10 cellular contexts compared by ENCODE assay signal in genomic region chr7:44583145-44583544, GRCh38. TPM values are rescaled to one million over a fixed set of nuclear protein-coding genes. Genes with fewer than 3 reads are reported as not detected.
DNase-seq lines count a peak whose midpoint lies in the region; ATAC-seq, FAIRE-seq and TF ChIP-seq lines count a peak whose summit lies in the region.
"Had no signal": no experiment of that assay in that cellular context is flagged by ENCODE, and none has a peak within 500 bp of the region (broad histone marks: within the 10 kb centered on the region; RNA-seq: fewer than 3 reads in every experiment).

No MANE protein-coding gene starts in this region.

- H3K27ac ChIP-seq in K562 (ENCODE audit: extremely low read depth, low read depth, low read length) (no peak overlapping the region; the same call in 2 of the 3 replicates), lower lobe of right lung (peak overlapping the region; percentile 99), tibial artery (peak overlapping the region; percentile 90 to 96)

- ATAC-seq in K562 (no peak), lower lobe of right lung (no peak), HG03378 (IDR thresholded peaks at IDR 0.05; ENCODE audit: unreplicated experiment) (no peak)

- peak overlapping the region; percentile 87 for H3K27ac Mint-ChIP-seq in activated naive CD4-positive, alpha-beta T cell treated with anti-CD3 and anti-CD28 coated beads for 36 hours

- CTCF ChIA-PET in activated naive CD4-positive, alpha-beta T cell treated with anti-CD3 and anti-CD28 coated beads for 36 hours (lab: Charles Lee), result interaction anchor here (0.7 kb wide), 1 partner anchor 275 kb away, joined by 3 read pairs; no protein-coding TSS in a partner anchor
- CTCF ChIA-PET in K562 (lab: Yijun Ruan, JAX; ENCODE audit: low intra/inter-chr PET ratio), result no interaction called here

- no peak for TF ChIP-seq EP300 in K562 (IDR thresholded peaks at IDR 0.05; ENCODE audit: low read length)

- H3K36me3 Mint-ChIP-seq in activated naive CD4-positive, alpha-beta T cell treated with anti-CD3 and anti-CD28 coated beads for 36 hours (ENCODE audit: low read depth), result peaks cover 27% of the 10 kb centered on the region

- H3K27me3 ChIP-seq in K562 (ENCODE audit: control insufficient read depth in 2 of 2, insufficient read depth in 2 of 2, low read length in 2 of 2) (no peaks in the 10 kb centered on the region), lower lobe of right lung (ENCODE audit: low read depth) (no peaks in the 10 kb centered on the region), tibial artery (no peaks in the 10 kb centered on the region)

- BruUV-seq in K562 (replicated peaks; lab: Mats Ljungman, UMichigan), result no TSS peak

- TF ChIP-seq RAD21 in K562 (CRISPR knock-in tag; conservative IDR thresholded peaks at IDR 0.05 in 1 of 2, IDR thresholded peaks at IDR 0.05 in 1 of 2), result no peak

- H3K4me3 ChIP-seq in K562 (peak overlapping the region; percentile 81), lower lobe of right lung (peak overlapping the region; percentile 80), tibial artery (peak overlapping the region; percentile 70 to 83)

- no peak for TF ChIP-seq CTCF in K562 (IDR thresholded peaks at IDR 0.05 in 2 of 3, conservative IDR thresholded peaks at IDR 0.05 in 1 of 3; ENCODE audit: insufficient read depth in 2 of 3, low read depth in 1 of 3, low read length in 3 of 3)
- no peak for TF ChIP-seq CTCF in lower lobe of right lung (IDR thresholded peaks at IDR 0.05)
- no peak for TF ChIP-seq CTCF in tibial artery (IDR thresholded peaks at IDR 0.05)

- H2AFZ ChIP-seq in K562 (ENCODE audit: low read depth, low read length), result peak overlapping the region; percentile 98

- FAIRE-seq in K562 (lab: Jason Lieb, UNC), result no peak

- TF ChIP-seq POLR2A in K562 (conservative IDR thresholded peaks at IDR 0.05), result no peak

- H3K9ac ChIP-seq in K562 (ENCODE audit: insufficient read depth in 1 of 2, low read depth in 2 of 2, low read length in 2 of 2), result peak overlapping the region; percentile 85 to 96; a peak in 3 of 4 replicates

- no peak for DNase-seq in activated naive CD4-positive, alpha-beta T cell treated with anti-CD3 and anti-CD28 coated beads for 36 hours
- no peak for DNase-seq in activated naive CD4-positive, alpha-beta T cell treated with Interleukin-2 at 50 U/mL for 16 hours
- DNase-seq in K562 (ENCODE audit: extremely low read depth in 1 of 4, low spot score in 3 of 4), result no peak
- no peak for DNase-seq in lower lobe of right lung
- no peak for DNase-seq in tibial artery
- no peak for DNase-seq in HT-29 (ENCODE audit: low spot score)
- DNase-seq in GM19240 (ENCODE audit: insufficient read length, low spot score), result no peak
- DNase-seq: GF-D8; stimulated activated CD4-positive, alpha-beta T cell treated with anti-CD3 and anti-CD28 coated beads, Interleukin-4, amount 100 ng/mL, for 1 hour had no signal

- POLR2A ChIA-PET in K562 (lab: Yijun Ruan, JAX), result interaction anchor here (0.6 to 2.4 kb wide), 7 partner anchors 8 to 401 kb away, joined by 3 to 14 read pairs (median 6); partner anchors contain the start of gene OGDH

- in situ Hi-C loops in K562 (cut with MboI), result no loop called here

- peaks cover 2% of the 10 kb centered on the region for H3K27me3 Mint-ChIP-seq in activated naive CD4-positive, alpha-beta T cell treated with anti-CD3 and anti-CD28 coated beads for 36 hours (ENCODE audit: low read depth)

- peaks cover 28% of the 10 kb centered on the region; the same call in 2 of the 3 replicates for H3K36me3 ChIP-seq in K562 (ENCODE audit: control insufficient read depth, insufficient read depth, low read length)
- peaks cover 29% of the 10 kb centered on the region for H3K36me3 ChIP-seq in lower lobe of right lung
- peaks cover 12 to 27% (median 14%) of the 10 kb centered on the region in 3 donors for H3K36me3 ChIP-seq in tibial artery

- no peaks in the 10 kb centered on the region for H3K9me3 Mint-ChIP-seq in activated naive CD4-positive, alpha-beta T cell treated with anti-CD3 and anti-CD28 coated beads for 36 hours

- WGBS in K562 (ENCODE audit: insufficient coverage, low coverage, missing lambda C conversion rate), result 86% methylated on average over 12 of the region's 12 CpGs

- H3K4me3 Mint-ChIP-seq in activated naive CD4-positive, alpha-beta T cell treated with anti-CD3 and anti-CD28 coated beads for 36 hours, result peak overlapping the region; percentile 90

- H3K9me3 ChIP-seq in K562 (replicated peaks; ENCODE audit: control insufficient read depth, insufficient read depth, low read depth, low read length) (no peaks in the 10 kb centered on the region), lower lobe of right lung (no peaks in the 10 kb centered on the region), tibial artery (no peaks in the 10 kb centered on the region)

- H3K9me1 ChIP-seq in K562 (ENCODE audit: control insufficient read depth, insufficient read depth, low read length), result no peaks in the 10 kb centered on the region

- H3K79me2 ChIP-seq in K562 (ENCODE audit: control insufficient read depth, insufficient read depth, low read length), result peaks cover 25% of the 10 kb centered on the region

- peak overlapping the region; percentile 91 for H3K4me2 ChIP-seq in K562 (ENCODE audit: insufficient read depth, low read length)

- intact Hi-C loops in activated naive CD4-positive, alpha-beta T cell treated with anti-CD3 and anti-CD28 coated beads for 36 hours (cut with micrococcal nuclease), result loop anchor here (5.0 kb wide), 1 partner anchor 326 kb away; no protein-coding TSS in a partner anchor
- intact Hi-C loops in K562 (cut with micrococcal nuclease), result loop anchor here (5.0 kb wide), 1 partner anchor 214 kb away; the partner anchor contains the start of gene PPIA
- intact Hi-C loops in lower lobe of right lung (cut with DNase I), result no loop called here
- intact Hi-C loops in tibial artery (cut with DNase I; ENCODE audit: low total_unique reads), result loop anchor here (5.0 kb wide), 1 partner anchor 164 kb away; the partner anchor contains the start of gene ZMIZ2

- H3K4me1 ChIP-seq in K562 (replicated peaks in 1 of 2; ENCODE audit: control insufficient read depth in 2 of 2, insufficient read depth in 2 of 2, low read length in 2 of 2) (peaks cover 9 to 25% of the 10 kb centered on the region in 2 experiments; a peak in 4 of 5 replicates), lower lobe of right lung (peaks cover 21% of the 10 kb centered on the region), tibial artery (peaks cover 0 to 25% (median 17%) of the 10 kb centered on the region in 4 donors)

- no peaks in the 10 kb centered on the region for H4K20me1 ChIP-seq in K562 (replicated peaks; ENCODE audit: control insufficient read depth, insufficient read depth, low read length)

- peaks cover 33% of the 10 kb centered on the region for H3K4me1 Mint-ChIP-seq in activated naive CD4-positive, alpha-beta T cell treated with anti-CD3 and anti-CD28 coated beads for 36 hours (ENCODE audit: low read depth)

RNA-seq across cellular contexts. Expression of gene TMED4, which starts 1.1 kb away (rescaled TPM):
- total RNA-seq in activated naive CD4-positive, alpha-beta T cell treated with anti-CD3 and anti-CD28 coated beads for 36 hours, result 10 to 100 TPM; 77.3 to 81.8 TPM
- 87.6 and 130 TPM in 2 replicates for total RNA-seq in K562 (2011; cell fraction: chromatin; rRNA removed; ENCODE audit: low replicate concordance)
- total RNA-seq in K562 (2011; cell fraction: nucleolus; rRNA removed), result 122 and 140 TPM in 2 replicates
- total RNA-seq in K562 (2011; cell fraction: nucleoplasm; rRNA removed), result 150 and 206 TPM in 2 replicates
- total RNA-seq in K562 (2014; rRNA removed) (40.0 and 53.8 TPM in 2 replicates), K562 (2014; rRNA removed; fragmentation: Illumina TruSeq; extraction: Trizol) (40.6 and 42.1 TPM in 2 replicates), K562 (2015; rRNA removed; fragmentation: Illumina TruSeq; extraction: Trizol) (43.8 and 44.3 TPM in 2 replicates), K562 (2021) (44.5 and 44.6 TPM in 2 replicates), lower lobe of right lung (71.9 TPM)
- polyA plus RNA-seq in K562 (2011; rRNA removed) (64.0 and 75.5 TPM in 2 replicates), K562 (2014; fragmentation: Illumina TruSeq; extraction: Trizol) (40.5 and 44.2 TPM in 2 replicates), K562 (2014; fragmentation: Nextera tagmentation; extraction: Ambion mirVana) (10 to 100 TPM; 20.3 to 23.1 TPM), K562 (2014; rRNA removed) (55.3 and 56.4 TPM in 2 replicates)
- 83.9 and 104 TPM in 2 replicates for polyA plus RNA-seq in K562 (2011; cell fraction: cytosol; rRNA removed)
- polyA plus RNA-seq in K562 (2011; cell fraction: nucleus; rRNA removed), result 84.1 and 90.2 TPM in 2 replicates
- polyA plus RNA-seq in K562 (2012), result 39.4 and 67.4 TPM in 2 replicates
- 49.9 and 50.1 TPM in 2 replicates for polyA minus RNA-seq in K562 (2011; rRNA and poly(A)+ RNA removed)
- 32.8 and 44.1 TPM in 2 replicates for polyA minus RNA-seq in K562 (2011; cell fraction: cytosol; rRNA and poly(A)+ RNA removed)
- polyA minus RNA-seq in K562 (2011; cell fraction: nucleus; rRNA and poly(A)+ RNA removed), result 32.0 and 44.2 TPM in 2 replicates
- total RNA-seq in HT-29 (2014; rRNA removed; shearing (Covaris generic)), result 119 and 134 TPM in 2 replicates

RNA-seq across cellular contexts. Expression of gene DDX56, which starts 9.4 kb away (rescaled TPM):
- 10 to 100 TPM; 65.8 to 74.0 TPM for total RNA-seq in activated naive CD4-positive, alpha-beta T cell treated with anti-CD3 and anti-CD28 coated beads for 36 hours
- total RNA-seq in K562 (2011; cell fraction: chromatin; rRNA removed; ENCODE audit: low replicate concordance), result 104 and 320 TPM in 2 replicates
- 229 and 246 TPM in 2 replicates for total RNA-seq in K562 (2011; cell fraction: nucleolus; rRNA removed)
- total RNA-seq in K562 (2011; cell fraction: nucleoplasm; rRNA removed), result 121 and 141 TPM in 2 replicates
- total RNA-seq in K562 (2014; rRNA removed), result 102 and 133 TPM in 2 replicates
- 91.2 and 103 TPM in 2 replicates for total RNA-seq in K562 (2014; rRNA removed; fragmentation: Illumina TruSeq; extraction: Trizol)
- total RNA-seq in K562 (2015; rRNA removed; fragmentation: Illumina TruSeq; extraction: Trizol), result 89.1 and 90.8 TPM in 2 replicates
- total RNA-seq in K562 (2021), result 145 and 155 TPM in 2 replicates
- 110 and 120 TPM in 2 replicates for polyA plus RNA-seq in K562 (2011; rRNA removed)
- 100 and 136 TPM in 2 replicates for polyA plus RNA-seq in K562 (2011; cell fraction: cytosol; rRNA removed)
- 265 and 309 TPM in 2 replicates for polyA plus RNA-seq in K562 (2011; cell fraction: nucleus; rRNA removed)
- 122 and 135 TPM in 2 replicates for polyA plus RNA-seq in K562 (2012)
- 114 and 133 TPM in 2 replicates for polyA plus RNA-seq in K562 (2014; fragmentation: Illumina TruSeq; extraction: Trizol)
- polyA plus RNA-seq in K562 (2014; fragmentation: Nextera tagmentation; extraction: Ambion mirVana), result 10 to 100 TPM; 33.0 to 45.2 TPM
- 96.7 and 109 TPM in 2 replicates for polyA plus RNA-seq in K562 (2014; rRNA removed)
- polyA minus RNA-seq in K562 (2011; rRNA and poly(A)+ RNA removed), result 74.9 and 101 TPM in 2 replicates
- 38.9 and 72.1 TPM in 2 replicates for polyA minus RNA-seq in K562 (2011; cell fraction: cytosol; rRNA and poly(A)+ RNA removed)
- polyA minus RNA-seq in K562 (2011; cell fraction: nucleus; rRNA and poly(A)+ RNA removed), result 84.7 and 97.7 TPM in 2 replicates
- 45.8 TPM for total RNA-seq in lower lobe of right lung
- total RNA-seq in HT-29 (2014; rRNA removed; shearing (Covaris generic)), result 147 and 164 TPM in 2 replicates

RNA-seq across cellular contexts. Expression of gene OGDH, which starts 23.3 kb away (rescaled TPM):
- 10 to 100 TPM; 73.9 to 78.4 TPM for total RNA-seq in activated naive CD4-positive, alpha-beta T cell treated with anti-CD3 and anti-CD28 coated beads for 36 hours
- total RNA-seq in K562 (2011; cell fraction: chromatin; rRNA removed; ENCODE audit: low replicate concordance), result 67.1 and 99.5 TPM in 2 replicates
- total RNA-seq in K562 (2011; cell fraction: nucleolus; rRNA removed), result 61.5 and 70.1 TPM in 2 replicates
- total RNA-seq in K562 (2011; cell fraction: nucleoplasm; rRNA removed), result 49.3 and 64.3 TPM in 2 replicates
- total RNA-seq in K562 (2014; rRNA removed), result 38.6 and 50.0 TPM in 2 replicates
- total RNA-seq in K562 (2014; rRNA removed; fragmentation: Illumina TruSeq; extraction: Trizol), result 20.5 and 21.8 TPM in 2 replicates
- total RNA-seq in K562 (2015; rRNA removed; fragmentation: Illumina TruSeq; extraction: Trizol), result 19.4 and 20.2 TPM in 2 replicates
- total RNA-seq in K562 (2021), result 80.3 and 86.6 TPM in 2 replicates
- 23.5 and 44.6 TPM in 2 replicates for polyA plus RNA-seq in K562 (2011; rRNA removed)
- 44.3 and 54.2 TPM in 2 replicates for polyA plus RNA-seq in K562 (2011; cell fraction: cytosol; rRNA removed)
- 59.0 and 70.4 TPM in 2 replicates for polyA plus RNA-seq in K562 (2011; cell fraction: nucleus; rRNA removed)
- polyA plus RNA-seq in K562 (2012), result 55.7 and 67.9 TPM in 2 replicates
- polyA plus RNA-seq in K562 (2014; fragmentation: Illumina TruSeq; extraction: Trizol), result 58.8 and 59.1 TPM in 2 replicates
- polyA plus RNA-seq in K562 (2014; fragmentation: Nextera tagmentation; extraction: Ambion mirVana), result 1 to 10 TPM; 3.1 to 6.3 TPM
- polyA plus RNA-seq in K562 (2014; rRNA removed), result 31.4 and 31.6 TPM in 2 replicates
- polyA minus RNA-seq in K562 (2011; rRNA and poly(A)+ RNA removed), result 66.0 and 68.6 TPM in 2 replicates
- 52.4 and 53.8 TPM in 2 replicates for polyA minus RNA-seq in K562 (2011; cell fraction: cytosol; rRNA and poly(A)+ RNA removed)
- polyA minus RNA-seq in K562 (2011; cell fraction: nucleus; rRNA and poly(A)+ RNA removed), result 25.8 and 36.1 TPM in 2 replicates
- total RNA-seq in lower lobe of right lung, result 132 TPM
- total RNA-seq in HT-29 (2014; rRNA removed; shearing (Covaris generic)), result 72.0 and 81.6 TPM in 2 replicates

RNA-seq across cellular contexts. Expression of gene NPC1L1, which starts 42.0 kb away (rescaled TPM):
- total RNA-seq in activated naive CD4-positive, alpha-beta T cell treated with anti-CD3 and anti-CD28 coated beads for 36 hours, result not detected
- total RNA-seq in K562 (2011; cell fraction: chromatin; rRNA removed; ENCODE audit: low replicate concordance), result 0.26 and 0.81 TPM in 2 replicates
- 0.33 and 0.39 TPM in 2 replicates for total RNA-seq in K562 (2011; cell fraction: nucleolus; rRNA removed)
- total RNA-seq in K562 (2011; cell fraction: nucleoplasm; rRNA removed), result 0.15 and 0.37 TPM in 2 replicates
- total RNA-seq in K562 (2014; rRNA removed) (0.18 TPM in 1 of 2 replicates, not detected in the other), K562 (2014; rRNA removed; fragmentation: Illumina TruSeq; extraction: Trizol) (not detected in 2 replicates), K562 (2015; rRNA removed; fragmentation: Illumina TruSeq; extraction: Trizol) (not detected in 2 replicates), K562 (2021) (0.02 and 0.07 TPM in 2 replicates), lower lobe of right lung (0.21 TPM)
- polyA plus RNA-seq in K562 (2011; rRNA removed) (0.08 and 0.14 TPM in 2 replicates), K562 (2014; fragmentation: Illumina TruSeq; extraction: Trizol) (0.01 and 0.06 TPM in 2 replicates), K562 (2014; fragmentation: Nextera tagmentation; extraction: Ambion mirVana) (not detected), K562 (2014; rRNA removed) (0.07 TPM in 1 of 2 replicates, not detected in the other)
- 0.10 and 0.18 TPM in 2 replicates for polyA plus RNA-seq in K562 (2011; cell fraction: cytosol; rRNA removed)
- 0.74 and 1.1 TPM in 2 replicates for polyA plus RNA-seq in K562 (2011; cell fraction: nucleus; rRNA removed)
- polyA plus RNA-seq in K562 (2012), result 0.08 and 0.11 TPM in 2 replicates
- polyA minus RNA-seq in K562 (2011; rRNA and poly(A)+ RNA removed), result 0.06 and 0.11 TPM in 2 replicates
- not detected in 2 replicates for polyA minus RNA-seq in K562 (2011; cell fraction: cytosol; rRNA and poly(A)+ RNA removed)
- 0.13 and 0.44 TPM in 2 replicates for polyA minus RNA-seq in K562 (2011; cell fraction: nucleus; rRNA and poly(A)+ RNA removed)
- total RNA-seq in HT-29 (2014; rRNA removed; shearing (Covaris generic)), result 0.13 and 0.31 TPM in 2 replicates
